In genomic region chr7:139341058-139341775, GRCh38 we compare ENCODE assay signal across 1 cellular context.
A peak's percentile ranks its signal among the peaks of the same experiment; 100 is the strongest.
TF ChIP-seq lines count a peak whose summit lies in the region.

TSS of gene FMC1 (plus strand) at chr7:139341337. CDS start at chr7:139341385, 48 bp downstream.

TF ChIP-seq in WTC11, 78 proteins besides CTCF, POLR2A, EP300 and RAD21 (continued from another document and continues in another):
- TF ChIP-seq ZNF281 (CRISPR knock-in tag; IDR thresholded peaks at IDR 0.05) (peak; percentile 57; the same call in 1 of the 2 replicates), ZNF396 (CRISPR knock-in tag; IDR thresholded peaks at IDR 0.05; ENCODE audit: borderline replicate concordance) (no peak), IRF1 (CRISPR knock-in tag; IDR thresholded peaks at IDR 0.05) (no peak), TEAD4 (CRISPR knock-in tag; IDR thresholded peaks at IDR 0.05) (peak; percentile 48; the same call in 1 of the 2 replicates), TEAD1 (CRISPR knock-in tag; IDR thresholded peaks at IDR 0.05) (no peak), USF1 (CRISPR knock-in tag; IDR thresholded peaks at IDR 0.05) (peak; percentile 56; the same call in 1 of the 2 replicates), GRHL2 (CRISPR knock-in tag; IDR thresholded peaks at IDR 0.05; ENCODE audit: insufficient replicate concordance, severe bottlenecking) (no peak), RORB (CRISPR knock-in tag; IDR thresholded peaks at IDR 0.05) (no peak), ZNF425 (CRISPR knock-in tag; conservative IDR thresholded peaks at IDR 0.05) (no peak), ZMAT4 (CRISPR knock-in tag; IDR thresholded peaks at IDR 0.05) (no peak), ZNF512 (CRISPR knock-in tag; IDR thresholded peaks at IDR 0.05; ENCODE audit: borderline replicate concordance) (no peak), ATF3 (CRISPR knock-in tag; conservative IDR thresholded peaks at IDR 0.05) (no peak), ZNF532 (CRISPR knock-in tag; IDR thresholded peaks at IDR 0.05; ENCODE audit: borderline replicate concordance) (peak; percentile 80; the same call in 1 of the 2 replicates), SMAD3 (CRISPR knock-in tag; IDR thresholded peaks at IDR 0.05; ENCODE audit: borderline replicate concordance) (0 out of 2 replicates have a peak, but pooled peaks have one; percentile 18), PRDM15 (CRISPR knock-in tag; IDR thresholded peaks at IDR 0.05) (no peak), EMX1 (CRISPR knock-in tag; IDR thresholded peaks at IDR 0.05) (peak; percentile 18; the same call in 1 of the 2 replicates), CDX4 (CRISPR knock-in tag; IDR thresholded peaks at IDR 0.05; ENCODE audit: borderline replicate concordance) (no peak), FOXK1 (CRISPR knock-in tag; IDR thresholded peaks at IDR 0.05) (no peak), USF2 (CRISPR knock-in tag; IDR thresholded peaks at IDR 0.05) (no peak), STAT6 (CRISPR knock-in tag; conservative IDR thresholded peaks at IDR 0.05; ENCODE audit: low read depth) (no peak), RELA (CRISPR knock-in tag; IDR thresholded peaks at IDR 0.05; ENCODE audit: borderline replicate concordance) (no peak), HMGXB4 (CRISPR knock-in tag; IDR thresholded peaks at IDR 0.05) (peak; percentile 52; the same call in 1 of the 2 replicates), ZNF423 (CRISPR knock-in tag; IDR thresholded peaks at IDR 0.05) (no peak), ESRRA (CRISPR knock-in tag; IDR thresholded peaks at IDR 0.05; ENCODE audit: borderline replicate concordance) (no peak), NFYB (CRISPR knock-in tag; conservative IDR thresholded peaks at IDR 0.05; ENCODE audit: low read depth) (no peak), NFE2L1 (CRISPR knock-in tag; IDR thresholded peaks at IDR 0.05) (no peak)
